8 cellular contexts compared by ENCODE assay signal in genomic region chr3:18422972-18423371, GRCh38. TPM values are rescaled to one million over a fixed set of nuclear protein-coding genes. Genes with fewer than 3 reads are reported as not detected.
DNase-seq lines count a peak whose midpoint lies in the region; ATAC-seq and TF ChIP-seq lines count a peak whose summit lies in the region.

No MANE protein-coding gene starts in this region.

- H2BK15ac ChIP-seq in mesendoderm (replicated peaks; ENCODE audit: low read depth) = no peak overlapping the region

- H3K4me1 ChIP-seq in ascending aorta (peaks cover 0 to 10% of the 10 kb centered on the region in 2 donors), mesendoderm (ENCODE audit: control insufficient read depth, low read depth, low read length) (no peaks in the 10 kb centered on the region), transverse colon (peaks cover 13 to 65% (median 41%) of the 10 kb centered on the region in 4 donors)

- TF ChIP-seq POLR2A in transverse colon (IDR thresholded peaks at IDR 0.05) = no peak

- no peaks in the 10 kb centered on the region for H3K79me1 ChIP-seq in mesendoderm (ENCODE audit: low read length)

- peak overlapping the region; percentile 95 to 98 for H3K4me3 Mint-ChIP-seq in activated T-cell treated with anti-CD3 and anti-CD28 coated beads, Interleukin-2, amount 50 U/mL, for 72 hours

- no peaks in the 10 kb centered on the region for H3K9me3 Mint-ChIP-seq in activated T-cell treated with anti-CD3 and anti-CD28 coated beads, Interleukin-2, amount 50 U/mL, for 72 hours

- peak overlapping the region; percentile 29 for H3K56ac ChIP-seq in mesendoderm (ENCODE audit: low read length)

- H3K27me3 Mint-ChIP-seq in activated T-cell treated with anti-CD3 and anti-CD28 coated beads, Interleukin-2, amount 50 U/mL, for 72 hours (ENCODE audit: low read depth) = no peaks in the 10 kb centered on the region

- H2BK5ac ChIP-seq in mesendoderm (ENCODE audit: low read length) = no peak overlapping the region

- peak overlapping the region; percentile 23 to 83 for H3K27ac ChIP-seq in ascending aorta
- no peak overlapping the region for H3K27ac ChIP-seq in mesendoderm (ENCODE audit: low read depth, low read length)
- H3K27ac ChIP-seq in transverse colon = peak overlapping the region; percentile 91 to 95 (median 93)

- no peak for TF ChIP-seq EP300 in transverse colon (IDR thresholded peaks at IDR 0.05; ENCODE audit: low read depth)

- peak overlapping the region; percentile 76 to 78 for H3K4me3 ChIP-seq in ascending aorta
- no peak overlapping the region for H3K4me3 ChIP-seq in mesendoderm (ENCODE audit: low read length)
- H3K4me3 ChIP-seq in transverse colon = peak overlapping the region; percentile 89 to 93 (median 91)

- in situ Hi-C loops in transverse colon (cut with MboI; ENCODE audit: low pct_ligation_motif_present in 1 of 4, low pct_unique_long_range_greater_than_20kb in 1 of 4, low sequenced_read_pairs in 3 of 4) = no loop called here

- no peak for DNase-seq in activated T-cell treated with anti-CD3 and anti-CD28 coated beads, Interleukin-2, amount 50 U/mL, for 72 hours
- DNase-seq in activated T-cell treated with anti-CD3 and anti-CD28 coated beads, Interleukin-2, amount 50 U/mL, for 48 hours = no peak
- DNase-seq in ascending aorta (ENCODE audit: low spot score in 2 of 2) (no peak), mesendoderm (peak; percentile 22), transverse colon (no peak), NCI-H2196 (lab: John Stamatoyannopoulos, UW; ENCODE audit: unreplicated experiment) (no peak), amygdala (lab: John Stamatoyannopoulos, UW) (no peak), 8988T (no peak)

- peaks cover 45 to 77% of the 10 kb centered on the region in 2 donors for H3K36me3 Mint-ChIP-seq in activated T-cell treated with anti-CD3 and anti-CD28 coated beads, Interleukin-2, amount 50 U/mL, for 72 hours (ENCODE audit: insufficient read depth in 2 of 2)

- intact Hi-C loops in ascending aorta (cut with DNase I) (loop anchor here (10.0 kb wide), 3 partner anchors 678 to 1612 kb away; partner anchors contain the start of genes RAB5A and TBC1D5), transverse colon (cut with DNase I; ENCODE audit: low total_unique reads) (no loop called here)

- H3K27me3 ChIP-seq in ascending aorta (no peaks in the 10 kb centered on the region), mesendoderm (ENCODE audit: insufficient read depth, low read length, poor library complexity) (no peaks in the 10 kb centered on the region), transverse colon (no peaks in the 10 kb centered on the region)

- 100% methylated on average over 1 of the region's 5 CpGs for WGBS in mesendoderm (ENCODE audit: extremely low coverage, insufficient coverage, low lambda C conversion rate)
- 20 to 23% methylated on average over 4 to 5 of the region's 5 CpGs for WGBS in transverse colon (ENCODE audit: low coverage in 1 of 2), 2 donors

- H2AK5ac ChIP-seq in mesendoderm (ENCODE audit: low read length) = no peak overlapping the region

- H3K9me3 ChIP-seq in ascending aorta (no peaks in the 10 kb centered on the region), transverse colon (no peaks in the 10 kb centered on the region)

- TF ChIP-seq CTCF in ascending aorta (IDR thresholded peaks at IDR 0.05) (no peak), transverse colon (IDR thresholded peaks at IDR 0.05) (no peak)

- H3K36me3 ChIP-seq in ascending aorta (no peaks in the 10 kb centered on the region), mesendoderm (ENCODE audit: control insufficient read depth, insufficient read depth, low read length) (no peaks in the 10 kb centered on the region), transverse colon (no peaks in the 10 kb centered on the region)

- no peak overlapping the region for H3K18ac ChIP-seq in mesendoderm (ENCODE audit: low read length)

- no peak overlapping the region for H4K5ac ChIP-seq in mesendoderm (ENCODE audit: low read length)

- no peak overlapping the region for H3K4me2 ChIP-seq in mesendoderm (ENCODE audit: low read length)

- no peak overlapping the region for H2BK120ac ChIP-seq in mesendoderm (ENCODE audit: low read depth, low read length)

- peak overlapping the region; percentile 95 for H3K27ac Mint-ChIP-seq in activated T-cell treated with anti-CD3 and anti-CD28 coated beads, Interleukin-2, amount 50 U/mL, for 72 hours

- H3K4ac ChIP-seq in mesendoderm (ENCODE audit: low read depth, low read length) = no peak overlapping the region

- ATAC-seq in activated T-cell treated with anti-CD3 and anti-CD28 coated beads, Interleukin-2, amount 50 U/mL, for 72 hours (replicated peaks in 1 of 2) = no peak

- no peak overlapping the region for H4K8ac ChIP-seq in mesendoderm (ENCODE audit: low read depth, low read length)

- peak overlapping the region; percentile 26 for H3K9ac ChIP-seq in mesendoderm (ENCODE audit: low read length)

- H3K79me2 ChIP-seq in mesendoderm (ENCODE audit: control insufficient read depth, insufficient read depth, low read length) = no peaks in the 10 kb centered on the region

- H3K23ac ChIP-seq in mesendoderm (ENCODE audit: low read length) = no peak overlapping the region

- H3K4me1 Mint-ChIP-seq in activated T-cell treated with anti-CD3 and anti-CD28 coated beads, Interleukin-2, amount 50 U/mL, for 72 hours (ENCODE audit: low read depth) = peaks cover 74% of the 10 kb centered on the region

RNA-seq across cellular contexts. Expression of gene SATB1, which starts 2.2 kb away (rescaled TPM):
- 100 to 1,000 TPM; 716 to 962 TPM for total RNA-seq in activated T-cell treated with anti-CD3 and anti-CD28 coated beads, Interleukin-2, amount 50 U/mL, for 72 hours
- total RNA-seq in ascending aorta (7.7 TPM), transverse colon (10 to 100 TPM; 27.7 to 85.3 (median 67.1) TPM)
- 26.0 TPM for polyA plus RNA-seq in mesendoderm (2013, experiment 1 of 2)
- polyA plus RNA-seq in mesendoderm (2013, experiment 2 of 2) = 26.9 TPM

Comparison
In these comparisons a context has a peak if more than half of its experiments do, and no peak if none do; other contexts are left out.
1. RNA of gene SATB1, which starts 2.2 kb away (total RNA-seq): 716 to 962 TPM in activated T-cell treated with anti-CD3 and anti-CD28 coated beads, Interleukin-2, amount 50 U/mL, for 72 hours; 27.7 to 85.3 TPM in transverse colon and 7.7 TPM in ascending aorta (single experiment); every median in the first group is over 4 times any median in the second.